Comparison of ENCODE assay signal across 1 cellular context in genomic region chr22:41216984-41217383, GRCh38.
TF ChIP-seq lines count a peak whose summit lies in the region.

No MANE protein-coding gene starts in this region.

TF ChIP-seq in endothelial cell of umbilical vein, 7 proteins besides CTCF, POLR2A, EP300 and RAD21 (continued from another document):
- TF ChIP-seq MAX (IDR thresholded peaks at IDR 0.05; ENCODE audit: insufficient read depth, insufficient read length) (no peak), FOS (IDR thresholded peaks at IDR 0.05; ENCODE audit: borderline replicate concordance, insufficient read depth, low read length) (no peak), GATA2 (IDR thresholded peaks at IDR 0.05; ENCODE audit: insufficient read depth, insufficient read length, low read depth, low read length) (no peak), POLR2AphosphoS5 (IDR thresholded peaks at IDR 0.05; ENCODE audit: insufficient read depth, low read depth, low read length) (no peak), EZH2 (IDR thresholded peaks at IDR 0.05; ENCODE audit: borderline replicate concordance, low read depth, low read length, severe bottlenecking) (no peak)
